In genomic region chr6:9540126-9540525, GRCh38 we compare ENCODE assay signal across 15 cellular contexts.
"Had no signal": no experiment of that assay in that cellular context is flagged by ENCODE, and none has a peak within 500 bp of the region (broad histone marks: within the 10 kb centered on the region; RNA-seq: fewer than 3 reads in every experiment).

No MANE protein-coding gene starts in this region.

- H3K27me3 ChIP-seq: brain microvascular endothelial cell, foreskin keratinocyte, sigmoid colon had no signal

- H3K36me3 Mint-ChIP-seq: immature natural killer cell, memory B cell, natural killer cell had no signal

- H3K4me1 Mint-ChIP-seq: activated CD4-positive, alpha-beta T cell treated with anti-CD3 and anti-CD28 coated beads for 36 hours; activated T-helper 17 cell treated with anti-CD3 and anti-CD28 coated beads, Interleukin-2, amount 50 U/mL, for 72 hours; immature natural killer cell; memory B cell; natural killer cell had no signal

- H3K27me3 Mint-ChIP-seq: activated CD8-positive, alpha-beta T cell treated with anti-CD3 and anti-CD28 coated beads for 36 hours; activated T-helper 17 cell treated with anti-CD3 and anti-CD28 coated beads, Interleukin-2, amount 50 U/mL, for 72 hours; progenitor cell of endocrine pancreas had no signal

- H3K27ac ChIP-seq: brain microvascular endothelial cell, foreskin keratinocyte, sigmoid colon, WERI-Rb-1 had no signal

- H3K36me3 ChIP-seq: brain microvascular endothelial cell, sigmoid colon, WERI-Rb-1 had no signal

- H3K4me1 ChIP-seq: foreskin keratinocyte, sigmoid colon had no signal

- H3K4me3 Mint-ChIP-seq: activated CD4-positive, alpha-beta T cell treated with anti-CD3 and anti-CD28 coated beads for 36 hours; activated CD8-positive, alpha-beta T cell treated with anti-CD3 and anti-CD28 coated beads for 36 hours; activated naive CD4-positive, alpha-beta T cell treated with anti-CD3 and anti-CD28 coated beads for 36 hours; activated T-helper 17 cell treated with anti-CD3 and anti-CD28 coated beads, Interleukin-2, amount 50 U/mL, for 72 hours; endodermal cell; immature natural killer cell; memory B cell; natural killer cell had no signal

- DNase-seq: activated CD8-positive, alpha-beta memory T cell treated with anti-CD3 and anti-CD28 coated beads, Interleukin-2, amount 50 U/mL, for 48 hours; endodermal cell; immature natural killer cell; natural killer cell; sigmoid colon; stimulated activated naive CD4-positive, alpha-beta T cell treated with Interleukin-2 at 50 U/mL for 16 hours had no signal

- H3K9me3 ChIP-seq: sigmoid colon had no signal

- H3K9me3 Mint-ChIP-seq: activated naive CD4-positive, alpha-beta T cell treated with anti-CD3 and anti-CD28 coated beads for 36 hours; endodermal cell had no signal

- H3K4me3 ChIP-seq: sigmoid colon had no signal

- H3K27ac Mint-ChIP-seq: activated CD4-positive, alpha-beta T cell treated with anti-CD3 and anti-CD28 coated beads for 36 hours; activated CD8-positive, alpha-beta T cell treated with anti-CD3 and anti-CD28 coated beads for 36 hours; activated naive CD4-positive, alpha-beta T cell treated with anti-CD3 and anti-CD28 coated beads for 36 hours; activated T-helper 17 cell treated with anti-CD3 and anti-CD28 coated beads, Interleukin-2, amount 50 U/mL, for 72 hours; endodermal cell; immature natural killer cell; memory B cell; natural killer cell; progenitor cell of endocrine pancreas had no signal
